ENCODE assay signal across 7 cellular contexts in genomic region chr6:166008441-166009369, GRCh38.
DNase-seq lines count a peak whose midpoint lies in the region; ATAC-seq and TF ChIP-seq lines count a peak whose summit lies in the region.

No MANE protein-coding gene starts in this region.

- TF ChIP-seq EP300 in suprapubic skin (IDR thresholded peaks at IDR 0.05), result no peak

- H3K27ac Mint-ChIP-seq in CD14-positive monocyte, result no peak overlapping the region
- no peak overlapping the region for H3K27ac Mint-ChIP-seq in stimulated activated effector memory CD8-positive, alpha-beta T cell treated with anti-CD3 and anti-CD28 coated beads, Interleukin-12 subunit alpha, Interleukin-12 subunit beta, amount 100 ng/mL, for 72 hours

- H3K4me1 Mint-ChIP-seq in CD14-positive monocyte, result no peaks in the 10 kb centered on the region
- peaks cover 5% of the 10 kb centered on the region for H3K4me1 Mint-ChIP-seq in stimulated activated effector memory CD8-positive, alpha-beta T cell treated with anti-CD3 and anti-CD28 coated beads, Interleukin-12 subunit alpha, Interleukin-12 subunit beta, amount 100 ng/mL, for 72 hours

- ATAC-seq in left lung (peak; percentile 14), GM18861 (IDR thresholded peaks at IDR 0.05; ENCODE audit: unreplicated experiment) (no peak)
- no peak for ATAC-seq in stimulated activated effector memory CD8-positive, alpha-beta T cell treated with anti-CD3 and anti-CD28 coated beads, Interleukin-12 subunit alpha, Interleukin-12 subunit beta, amount 100 ng/mL, for 72 hours

- H3K4me3 Mint-ChIP-seq in CD14-positive monocyte, result peak overlapping the region in 1 of 2 donors; percentile 85
- H3K4me3 Mint-ChIP-seq in stimulated activated effector memory CD8-positive, alpha-beta T cell treated with anti-CD3 and anti-CD28 coated beads, Interleukin-12 subunit alpha, Interleukin-12 subunit beta, amount 100 ng/mL, for 72 hours, result no peak overlapping the region

- H3K36me3 Mint-ChIP-seq in CD14-positive monocyte, result no peaks in the 10 kb centered on the region
- no peaks in the 10 kb centered on the region for H3K36me3 Mint-ChIP-seq in stimulated activated effector memory CD8-positive, alpha-beta T cell treated with anti-CD3 and anti-CD28 coated beads, Interleukin-12 subunit alpha, Interleukin-12 subunit beta, amount 100 ng/mL, for 72 hours

- H3K4me3 ChIP-seq in choroid plexus epithelial cell (ENCODE audit: low read depth, low read length), result peak overlapping the region; percentile 61
- no peak overlapping the region for H3K4me3 ChIP-seq in left lung
- H3K4me3 ChIP-seq in suprapubic skin, result peak overlapping the region; percentile 33

- peak; percentile 72 for DNase-seq in NCI-H1105 treated with DMSO at 0.1 percent for 48 hours (lab: John Stamatoyannopoulos, UW)
- peak; percentile 74 for DNase-seq in choroid plexus epithelial cell (ENCODE audit: low read depth)
- no peak for DNase-seq in left lung
- no peak for DNase-seq in suprapubic skin (ENCODE audit: low spot score in 2 of 2)
- DNase-seq in CD14-positive monocyte (ENCODE audit: low spot score), result no peak
- DNase-seq in stimulated activated effector memory CD8-positive, alpha-beta T cell treated with anti-CD3 and anti-CD28 coated beads, Interleukin-12 subunit alpha, Interleukin-12 subunit beta, amount 100 ng/mL, for 72 hours (ENCODE audit: low spot score in 2 of 2), result no peak

- H3K27me3 ChIP-seq in left lung (peaks cover 28 to 87% of the 10 kb centered on the region in 2 donors), suprapubic skin (peaks cover 67% of the 10 kb centered on the region)

- intact Hi-C loops in left lung (cut with DNase I), result no loop called here
- intact Hi-C loops in CD14-positive monocyte (cut with micrococcal nuclease), result no loop called here

- 3% methylated on average over 47 of the region's 68 CpGs for WGBS in suprapubic skin

- H3K36me3 ChIP-seq in left lung (no peaks in the 10 kb centered on the region), suprapubic skin (no peaks in the 10 kb centered on the region)

- peak; percentile 24 for TF ChIP-seq CTCF in choroid plexus epithelial cell (conservative IDR thresholded peaks at IDR 0.05; ENCODE audit: low read depth, low read length)
- TF ChIP-seq CTCF in left lung (IDR thresholded peaks at IDR 0.05), result no peak
- TF ChIP-seq CTCF in suprapubic skin (IDR thresholded peaks at IDR 0.05), result no peak
- TF ChIP-seq CTCF in CD14-positive monocyte (IDR thresholded peaks at IDR 0.05), result no peak

- H3K27ac ChIP-seq in left lung (no peak overlapping the region), suprapubic skin (no peak overlapping the region)

- peaks cover 55 to 73% (median 71%) of the 10 kb centered on the region in 3 donors for H3K27me3 Mint-ChIP-seq in CD14-positive monocyte (ENCODE audit: low read depth in 3 of 3)

- peaks cover 0 to 7% (median 3%) of the 10 kb centered on the region in 7 donors for H3K9me3 Mint-ChIP-seq in CD14-positive monocyte
- no peaks in the 10 kb centered on the region for H3K9me3 Mint-ChIP-seq in stimulated activated effector memory CD8-positive, alpha-beta T cell treated with anti-CD3 and anti-CD28 coated beads, Interleukin-12 subunit alpha, Interleukin-12 subunit beta, amount 100 ng/mL, for 72 hours

- H3K9me3 ChIP-seq in left lung, result no peaks in the 10 kb centered on the region
- H3K9me3 ChIP-seq in suprapubic skin, result no peaks in the 10 kb centered on the region

- H3K4me1 ChIP-seq in left lung (no peaks in the 10 kb centered on the region), suprapubic skin (peaks cover 32% of the 10 kb centered on the region)

- no peak for TF ChIP-seq POLR2A in suprapubic skin (IDR thresholded peaks at IDR 0.05)

Comparison
In these comparisons a context has a peak if more than half of its experiments do, and no peak if none do; other contexts are left out.
1. DNase-seq: peak in NCI-H1105 treated with DMSO at 0.1 percent for 48 hours (single experiment) and choroid plexus epithelial cell (single experiment); none in left lung (0 of 2), suprapubic skin (0 of 2), CD14-positive monocyte (single experiment) and stimulated activated effector memory CD8-positive, alpha-beta T cell treated with anti-CD3 and anti-CD28 coated beads, Interleukin-12 subunit alpha, Interleukin-12 subunit beta, amount 100 ng/mL, for 72 hours (0 of 2).
2. H3K4me3 ChIP-seq: peak in choroid plexus epithelial cell (single experiment) and suprapubic skin (single experiment); none in left lung (0 of 2).